ENCODE assay signal across 8 cellular contexts in genomic region chr12:40446385-40446784, GRCh38.
A peak's percentile ranks its signal among the peaks of the same experiment; 100 is the strongest.
DNase-seq lines count a peak whose midpoint lies in the region; FAIRE-seq and TF ChIP-seq lines count a peak whose summit lies in the region.

No MANE protein-coding gene starts in this region.

- H3K79me2 ChIP-seq in GM23248 (ENCODE audit: insufficient read depth) = no peaks in the 10 kb centered on the region

- intact Hi-C loops in spleen (cut with DNase I; ENCODE audit: low total_unique reads) = no loop called here

- no peaks in the 10 kb centered on the region for H3F3A ChIP-seq in GM23248 (ENCODE audit: insufficient read depth)

- H3K4me3 ChIP-seq in GM23248 (no peak overlapping the region), spleen (no peak overlapping the region)

- in situ Hi-C loops in GM23248 (cut with MboI) = no loop called here

- no peak overlapping the region for H3K27ac ChIP-seq in GM23248
- H3K27ac ChIP-seq in spleen = no peak overlapping the region

- H2AFZ ChIP-seq in GM23248 = no peak overlapping the region

- H3K4me2 ChIP-seq in GM23248 (ENCODE audit: unreplicated experiment) = no peak overlapping the region

- H3K27me3 ChIP-seq in GM23248 (replicated peaks; ENCODE audit: insufficient read depth) (no peaks in the 10 kb centered on the region), spleen (replicated peaks in 1 of 7) (no peaks in the 10 kb centered on the region)

- no peaks in the 10 kb centered on the region for H3K9me2 ChIP-seq in GM23248 (ENCODE audit: insufficient read depth)

- H3K9ac ChIP-seq in GM23248 = no peak overlapping the region

- H3K36me3 ChIP-seq in GM23248 (ENCODE audit: low read depth) (no peaks in the 10 kb centered on the region), spleen (no peaks in the 10 kb centered on the region)

- no peak for TF ChIP-seq POLR2A in spleen (IDR thresholded peaks at IDR 0.05)

- H3K4me1 ChIP-seq in GM23248 (ENCODE audit: insufficient read depth) = no peaks in the 10 kb centered on the region
- no peaks in the 10 kb centered on the region for H3K4me1 ChIP-seq in spleen

- TF ChIP-seq CTCF in D721Med (IDR thresholded peaks at IDR 0.05; ENCODE audit: insufficient read depth, missing control alignments) (peak; percentile 50), spleen (IDR thresholded peaks at IDR 0.05 in 8 of 11, conservative IDR thresholded peaks at IDR 0.05 in 3 of 11) (peak in 1 of 11 experiments; percentile 20)

- no peaks in the 10 kb centered on the region for H4K20me1 ChIP-seq in GM23248 (ENCODE audit: insufficient read depth)

- H3K9me3 ChIP-seq in GM23248 (ENCODE audit: low read depth) (no peaks in the 10 kb centered on the region), spleen (no peaks in the 10 kb centered on the region)

- no peak for DNase-seq in D721Med (ENCODE audit: insufficient read length, low spot score)
- DNase-seq in GM23248 = peak; percentile 15
- peak; percentile 10 for DNase-seq in NCI-H226
- DNase-seq in foreskin melanocyte = peak; percentile 8
- DNase-seq in activated CD8-positive, alpha-beta memory T cell treated with anti-CD3 and anti-CD28 coated beads for 24 hours = no peak
- no peak for DNase-seq in dedifferentiated amniotic fluid mesenchymal stem cell (ENCODE audit: extremely low spot score)
- no peak for DNase-seq in spleen
- no peak for DNase-seq in activated effector memory CD4-positive, alpha-beta T cell treated with Interleukin-2 at 50 U/mL for 16 hours

- no peak for FAIRE-seq in D721Med (lab: Jason Lieb, UNC)

Comparison
In these comparisons a context has a peak if more than half of its experiments do, and no peak if none do; other contexts are left out.
1. DNase-seq: peak in GM23248 (single experiment), NCI-H226 (single experiment) and foreskin melanocyte (single experiment); none in D721Med (single experiment), activated CD8-positive, alpha-beta memory T cell treated with anti-CD3 and anti-CD28 coated beads for 24 hours (single experiment), dedifferentiated amniotic fluid mesenchymal stem cell (single experiment), spleen (single experiment) and activated effector memory CD4-positive, alpha-beta T cell treated with Interleukin-2 at 50 U/mL for 16 hours (single experiment).